ENCODE assay signal across 16 cellular contexts in genomic region chr1:91693542-91693941, GRCh38.
DNase-seq lines count a peak whose midpoint lies in the region; ATAC-seq and TF ChIP-seq lines count a peak whose summit lies in the region.
"Had no signal": no experiment of that assay in that cellular context is flagged by ENCODE, and none has a peak within 500 bp of the region (broad histone marks: within the 10 kb centered on the region; RNA-seq: fewer than 3 reads in every experiment).

No MANE protein-coding gene starts in this region.

- H3K4me1 ChIP-seq in skeletal muscle tissue (ENCODE audit: control insufficient read depth in 3 of 3, insufficient read depth in 3 of 3, low read length in 3 of 3) (peaks cover 8 to 18% (median 15%) of the 10 kb centered on the region in 3 donors), tibial nerve (peaks cover 0 to 52% (median 14%) of the 10 kb centered on the region in 4 donors)
- H3K4me1 ChIP-seq: SJSA1 had no signal

- DNase-seq in EH (ENCODE audit: low read depth) (peak; percentile 43), dorsolateral prefrontal cortex (peak in 7 of 10 donors; percentile 15 to 49 (median 32)), left lobe of liver (ENCODE audit: low spot score) (no peak), HK-2 (ENCODE audit: unreplicated experiment) (no peak), tibial nerve (ENCODE audit: low spot score in 2 of 2) (no peak), chondrocyte (ENCODE audit: low spot score) (no peak)
- DNase-seq: DMS79, H9, mucosa of descending colon, NCI-H1417 treated with DMSO at 0.1 percent for 48 hours, NCI-H69, small intestine had no signal

- H3K9me3 Mint-ChIP-seq in chondrocyte (ENCODE audit: low read depth) = no peaks in the 10 kb centered on the region
- H3K9me3 Mint-ChIP-seq: H9, WTC11 had no signal

- H3K4me1 Mint-ChIP-seq in chondrocyte (ENCODE audit: low read depth) = no peaks in the 10 kb centered on the region

- TF ChIP-seq POLR2A in tibial nerve (IDR thresholded peaks at IDR 0.05) = no peak

- H3K27me3 Mint-ChIP-seq in chondrocyte (ENCODE audit: low read depth) = no peaks in the 10 kb centered on the region

- no peaks in the 10 kb centered on the region for H3K27me3 ChIP-seq in dorsolateral prefrontal cortex
- no peaks in the 10 kb centered on the region for H3K27me3 ChIP-seq in skeletal muscle tissue (ENCODE audit: control insufficient read depth in 3 of 3, insufficient read depth in 3 of 3, low read length in 3 of 3)
- no peaks in the 10 kb centered on the region for H3K27me3 ChIP-seq in tibial nerve
- H3K27me3 ChIP-seq: SJSA1 had no signal

- 88 to 90% methylated on average over 2 of the region's 2 CpGs for WGBS in tibial nerve, 2 donors

- H3K36me3 Mint-ChIP-seq in chondrocyte (ENCODE audit: low read depth) = no peaks in the 10 kb centered on the region
- H3K36me3 Mint-ChIP-seq: WTC11 had no signal

- H3K27ac Mint-ChIP-seq in chondrocyte (ENCODE audit: unreplicated experiment) = no peak overlapping the region
- H3K27ac Mint-ChIP-seq: WTC11 had no signal

- intact Hi-C loops in dorsolateral prefrontal cortex (cut with DNase I) = no loop called here

- H3K4me3 ChIP-seq in dorsolateral prefrontal cortex (no peak overlapping the region), skeletal muscle tissue (ENCODE audit: low read length in 3 of 3) (no peak overlapping the region), tibial nerve (no peak overlapping the region)
- H3K4me3 ChIP-seq: mucosa of descending colon, SJSA1 had no signal

- H3K9me3 ChIP-seq in skeletal muscle tissue (ENCODE audit: control insufficient read depth in 3 of 3, low read length in 3 of 3) = no peaks in the 10 kb centered on the region
- H3K9me3 ChIP-seq in tibial nerve = no peaks in the 10 kb centered on the region
- H3K9me3 ChIP-seq: mucosa of descending colon, SJSA1 had no signal

- TF ChIP-seq EP300 in tibial nerve (IDR thresholded peaks at IDR 0.05) = no peak

- no peak for TF ChIP-seq CTCF in dorsolateral prefrontal cortex (IDR thresholded peaks at IDR 0.05 in 54 of 56, conservative IDR thresholded peaks at IDR 0.05 in 2 of 56; ENCODE audit: low read depth in 1 of 56, partially characterized antibody in 56 of 56)
- TF ChIP-seq CTCF in tibial nerve (IDR thresholded peaks at IDR 0.05) = no peak
- no peak for TF ChIP-seq CTCF in chondrocyte (IDR thresholded peaks at IDR 0.05)

- H3K4me3 Mint-ChIP-seq in chondrocyte (ENCODE audit: unreplicated experiment) = no peak overlapping the region
- H3K4me3 Mint-ChIP-seq: H9, WTC11 had no signal

- H3K27ac ChIP-seq in dorsolateral prefrontal cortex (peak overlapping the region in 19 of 59 donors; percentile 1 to 70 (median 42)), skeletal muscle tissue (ENCODE audit: low read depth, low read length) (peak overlapping the region; percentile 43), tibial nerve (peak overlapping the region in 2 of 4 donors; percentile 2 to 30)
- H3K27ac ChIP-seq: SJSA1 had no signal

- peaks cover 0 to 8% (median 8%) of the 10 kb centered on the region in 3 donors for H3K36me3 ChIP-seq in skeletal muscle tissue (ENCODE audit: control insufficient read depth in 3 of 3, insufficient read depth in 3 of 3, low read length in 3 of 3)
- H3K36me3 ChIP-seq in tibial nerve = peaks cover 0 to 43% (median 0%) of the 10 kb centered on the region in 3 donors
- H3K36me3 ChIP-seq: SJSA1 had no signal

- peak; percentile 67 for ATAC-seq in left lobe of liver
- ATAC-seq in GM19397 (IDR thresholded peaks at IDR 0.05; ENCODE audit: unreplicated experiment) = no peak
- ATAC-seq: mucosa of descending colon, WTC11 had no signal

- H3K9ac ChIP-seq in skeletal muscle tissue (ENCODE audit: low read depth in 1 of 3, low read length in 3 of 3) = no peak overlapping the region

Comparison
In these comparisons a context has a peak if more than half of its experiments do, and no peak if none do; other contexts are left out.
1. DNase-seq: peak in EH (single experiment) and dorsolateral prefrontal cortex (7 of 10); none in left lobe of liver (single experiment), HK-2 (single experiment), tibial nerve (0 of 2) and chondrocyte (single experiment).